Comparison of ENCODE assay signal across 8 cellular contexts in genomic region chr2:148201075-148202004, GRCh38.
DNase-seq lines count a peak whose midpoint lies in the region; ATAC-seq and TF ChIP-seq lines count a peak whose summit lies in the region.

No MANE protein-coding gene starts in this region.

- no peak overlapping the region for H3K4me3 Mint-ChIP-seq in HFFc6
- no peak overlapping the region for H3K4me3 Mint-ChIP-seq in central memory CD8-positive, alpha-beta T cell

- H3K4me1 ChIP-seq in lung (ENCODE audit: control insufficient read depth in 2 of 2, insufficient read depth in 2 of 2, low read length in 2 of 2) (no peaks in the 10 kb centered on the region), upper lobe of left lung (no peaks in the 10 kb centered on the region)

- no peaks in the 10 kb centered on the region; the same call in 1 of the 2 replicates for H3K36me3 Mint-ChIP-seq in HFFc6 (ENCODE audit: low read depth)
- H3K36me3 Mint-ChIP-seq in central memory CD8-positive, alpha-beta T cell (ENCODE audit: insufficient read depth): peaks cover 2% of the 10 kb centered on the region

- no peak for ATAC-seq in central memory CD8-positive, alpha-beta T cell (replicated peaks; ENCODE audit: extremely low read depth, poor library complexity, severe bottlenecking)
- ATAC-seq in lung (ENCODE audit: insufficient read depth, low FRiP score): no peak
- no peak for ATAC-seq in upper lobe of left lung (ENCODE audit: low FRiP score in 2 of 2)

- no peaks in the 10 kb centered on the region for H3K4me1 Mint-ChIP-seq in HFFc6 (ENCODE audit: low read depth)
- no peaks in the 10 kb centered on the region for H3K4me1 Mint-ChIP-seq in central memory CD8-positive, alpha-beta T cell

- H3K4me3 ChIP-seq in lung (no peak overlapping the region), upper lobe of left lung (no peak overlapping the region)

- peaks cover under 1% of the 10 kb centered on the region; the same call in 1 of the 2 replicates for H3K27me3 Mint-ChIP-seq in HFFc6 (ENCODE audit: insufficient read depth)
- H3K27me3 Mint-ChIP-seq in central memory CD8-positive, alpha-beta T cell: no peaks in the 10 kb centered on the region

- H3K27ac Mint-ChIP-seq in HFFc6: no peak overlapping the region
- H3K27ac Mint-ChIP-seq in central memory CD8-positive, alpha-beta T cell (ENCODE audit: low read depth): peak overlapping the region; percentile 7

- no peaks in the 10 kb centered on the region for H3K9me3 Mint-ChIP-seq in HFFc6
- no peaks in the 10 kb centered on the region for H3K9me3 Mint-ChIP-seq in central memory CD8-positive, alpha-beta T cell

- no peak for TF ChIP-seq POLR2A in upper lobe of left lung (IDR thresholded peaks at IDR 0.05)

- 93 to 95% methylated on average over 15 of the region's 15 CpGs for WGBS in lung, 2 donors
- WGBS in upper lobe of left lung, 2 donors: 91 to 92% methylated on average over 9 to 12 of the region's 15 CpGs

- no peak for TF ChIP-seq EP300 in upper lobe of left lung (IDR thresholded peaks at IDR 0.05)

- no peaks in the 10 kb centered on the region for H3K9me3 ChIP-seq in lung (ENCODE audit: control insufficient read depth in 2 of 2, insufficient read depth in 1 of 2, low read length in 1 of 2)
- H3K9me3 ChIP-seq in upper lobe of left lung: no peaks in the 10 kb centered on the region

- TF ChIP-seq CTCF in HFFc6 (IDR thresholded peaks at IDR 0.05) (peak; percentile 73), lung (IDR thresholded peaks at IDR 0.05; ENCODE audit: control extremely low read depth, extremely low read depth) (peak; percentile 17), upper lobe of left lung (IDR thresholded peaks at IDR 0.05) (peak in 5 of 6 experiments; percentile 12 to 57 (median 37))

- H3K36me3 ChIP-seq in lung (ENCODE audit: control insufficient read depth in 2 of 2, insufficient read depth in 2 of 2, low read length in 2 of 2): no peaks in the 10 kb centered on the region
- H3K36me3 ChIP-seq in upper lobe of left lung: no peaks in the 10 kb centered on the region

- DNase-seq in COR-L47 (lab: John Stamatoyannopoulos, UW): peak; percentile 24
- DNase-seq in HFFc6: peak; percentile 21
- DNase-seq in T-helper 9 cell: peak; percentile 6
- peak in 1 of 2 donors; percentile 14 for DNase-seq in central memory CD8-positive, alpha-beta T cell (ENCODE audit: low spot score in 2 of 2)
- DNase-seq in lung (ENCODE audit: low spot score): peak; percentile 41
- peak; percentile 29 to 62 for DNase-seq in upper lobe of left lung
- no peak for DNase-seq in NCI-H146 treated with DMSO at 0.1 percent for 48 hours (lab: John Stamatoyannopoulos, UW; ENCODE audit: unreplicated experiment)
- no peak for DNase-seq in NCI-H345 treated with DMSO at 0.1 percent for 48 hours (lab: John Stamatoyannopoulos, UW; ENCODE audit: unreplicated experiment)

- H3K27me3 ChIP-seq in lung (ENCODE audit: control insufficient read depth, insufficient read depth) (no peaks in the 10 kb centered on the region), upper lobe of left lung (no peaks in the 10 kb centered on the region)

- H3K27ac ChIP-seq in lung (ENCODE audit: low read depth in 1 of 2, low read length in 1 of 2) (no peak overlapping the region), upper lobe of left lung (no peak overlapping the region)

Comparison
In these comparisons a context has a peak if more than half of its experiments do, and no peak if none do; other contexts are left out.
1. DNase-seq: peak in COR-L47 (single experiment), HFFc6 (single experiment), T-helper 9 cell (single experiment), lung (single experiment) and upper lobe of left lung (2 of 2); none in NCI-H146 treated with DMSO at 0.1 percent for 48 hours (single experiment) and NCI-H345 treated with DMSO at 0.1 percent for 48 hours (single experiment).
2. CTCF ChIP-seq: peak in every context shown above with its lines; median percentile 73 in HFFc6; 37 in upper lobe of left lung; 17 in lung.